Comparison of ENCODE assay signal across 14 cellular contexts in genomic region chr1:214422137-214422671, GRCh38.
DNase-seq lines count a peak whose midpoint lies in the region; ATAC-seq, FAIRE-seq and TF ChIP-seq lines count a peak whose summit lies in the region.
"Had no signal": no experiment of that assay in that cellular context is flagged by ENCODE, and none has a peak within 500 bp of the region (broad histone marks: within the 10 kb centered on the region; RNA-seq: fewer than 3 reads in every experiment).

No MANE protein-coding gene starts in this region.

- H3K4me3 ChIP-seq in GM23338, result no peak overlapping the region
- no peak overlapping the region for H3K4me3 ChIP-seq in endothelial cell of umbilical vein (replicated peaks in 1 of 3; ENCODE audit: insufficient read depth in 1 of 3, low read depth in 1 of 3, low read length in 3 of 3)

- no peak for TF ChIP-seq CTCF in GM23338 (conservative IDR thresholded peaks at IDR 0.05; ENCODE audit: low read depth in 2 of 2)
- no peak for TF ChIP-seq CTCF in endothelial cell of umbilical vein (IDR thresholded peaks at IDR 0.05; ENCODE audit: extremely low read depth in 1 of 2, insufficient read depth in 1 of 2, low read depth in 1 of 2, low read length in 2 of 2)
- TF ChIP-seq CTCF in osteocyte (IDR thresholded peaks at IDR 0.05), result no peak

- no peaks in the 10 kb centered on the region for H3K9me1 ChIP-seq in endothelial cell of umbilical vein (replicated peaks; ENCODE audit: control insufficient read depth, extremely low read depth, insufficient read depth, low read length)

- H4K20me1 ChIP-seq in GM23338 (replicated peaks; ENCODE audit: insufficient read depth) (no peaks in the 10 kb centered on the region), endothelial cell of umbilical vein (replicated peaks; ENCODE audit: control insufficient read depth, extremely low read depth, insufficient read depth, low read length) (no peaks in the 10 kb centered on the region)

- H3K27me3 ChIP-seq in GM23338 (ENCODE audit: insufficient read depth) (no peaks in the 10 kb centered on the region), endothelial cell of umbilical vein (ENCODE audit: control insufficient read depth in 2 of 2, insufficient read depth in 2 of 2, low read length in 2 of 2) (no peaks in the 10 kb centered on the region)

- no peak overlapping the region for H3K4me2 ChIP-seq in GM23338
- H3K4me2 ChIP-seq in endothelial cell of umbilical vein (ENCODE audit: insufficient read depth, low read length), result no peak overlapping the region

- H3K79me2 ChIP-seq in GM23338 (replicated peaks; ENCODE audit: insufficient read depth) (peaks cover 67% of the 10 kb centered on the region), endothelial cell of umbilical vein (ENCODE audit: control insufficient read depth, insufficient read depth, low read length) (peaks cover 72% of the 10 kb centered on the region)

- H3K27me3 Mint-ChIP-seq in GM23338 (ENCODE audit: insufficient read depth, low read depth, poor library complexity) (no peaks in the 10 kb centered on the region), osteocyte (ENCODE audit: unreplicated experiment) (no peaks in the 10 kb centered on the region)

- H2AFZ ChIP-seq in GM23338 (no peak overlapping the region), endothelial cell of umbilical vein (ENCODE audit: low read depth, low read length) (no peak overlapping the region)

- DNase-seq in GM23338 (ENCODE audit: low spot score) (no peak), RPMI7951 (ENCODE audit: low read depth) (peak; percentile 63), endothelial cell of umbilical vein (ENCODE audit: low read depth, low spot score) (no peak), osteocyte (ENCODE audit: extremely low spot score, unreplicated experiment) (no peak), DMS79 treated with DMSO at 0.1 percent for 48 hours (lab: John Stamatoyannopoulos, UW) (no peak), COLO829 (ENCODE audit: low spot score) (no peak), putamen (ENCODE audit: low spot score) (no peak)
- DNase-seq: activated CD4-positive, CD25-positive, alpha-beta regulatory T cell treated with anti-CD3 and anti-CD28 coated beads, Interleukin-2, amount 50 U/mL, for 72 hours; activated T-cell treated with anti-CD3 and anti-CD28 coated beads, Interleukin-2, amount 50 U/mL, for 48 hours; left colon; NCI-H446 treated with DMSO at 0.1 percent for 48 hours; stimulated activated naive CD8-positive, alpha-beta T cell treated with anti-CD3 and anti-CD28 coated beads, Interleukin-15, Interleukin-2, amounts not matched to agents 100 U/mL and 50 U/mL, for 24 hours had no signal

- H3F3A ChIP-seq in GM23338 (replicated peaks; ENCODE audit: low read depth), result no peaks in the 10 kb centered on the region

- H3K4me3 Mint-ChIP-seq in GM23338 (no peak overlapping the region), osteocyte (ENCODE audit: unreplicated experiment) (peak overlapping the region; percentile 7)
- H3K4me3 Mint-ChIP-seq: neural crest cell had no signal

- CTCF ChIA-PET in endothelial cell of umbilical vein (lab: Charles Lee), result interaction anchor here (0.8 kb wide), 1 partner anchor 18 kb away, joined by 4 read pairs; no protein-coding TSS in a partner anchor

- POLR2A ChIA-PET in endothelial cell of umbilical vein (lab: Charles Lee), result interaction anchor here (0.6 kb wide), 1 partner anchor 104 kb away, joined by 3 read pairs; no protein-coding TSS in a partner anchor

- peak overlapping the region; percentile 57 for H3K27ac ChIP-seq in GM23338 (ENCODE audit: low read depth)
- no peak overlapping the region for H3K27ac ChIP-seq in endothelial cell of umbilical vein (ENCODE audit: insufficient read depth, low read depth, low read length)

- no peak overlapping the region for H3K9ac ChIP-seq in endothelial cell of umbilical vein (replicated peaks; ENCODE audit: extremely low read depth, insufficient read depth, low read length)

- intact Hi-C loops in endothelial cell of umbilical vein (cut with micrococcal nuclease), result no loop called here

- H3K9me3 Mint-ChIP-seq in GM23338 (no peaks in the 10 kb centered on the region; the same call in 2 of the 3 replicates), osteocyte (ENCODE audit: unreplicated experiment) (no peaks in the 10 kb centered on the region)
- H3K9me3 Mint-ChIP-seq: neural crest cell had no signal

- no peaks in the 10 kb centered on the region for H3K9me2 ChIP-seq in GM23338 (ENCODE audit: insufficient read depth)

- FAIRE-seq in endothelial cell of umbilical vein (lab: Jason Lieb, UNC), result peak; percentile 59

- dilution Hi-C loops in endothelial cell of umbilical vein (cut with MboI; ENCODE audit: extremely low pct_ligation_motif_present, low sequenced_read_pairs), result no loop called here

- H3K4me1 ChIP-seq in GM23338 (ENCODE audit: insufficient read depth) (peaks cover 33% of the 10 kb centered on the region), endothelial cell of umbilical vein (ENCODE audit: control insufficient read depth, extremely low read depth, insufficient read depth, low read length) (peaks cover 36% of the 10 kb centered on the region)

- no peaks in the 10 kb centered on the region for H3K9me3 ChIP-seq in endothelial cell of umbilical vein (replicated peaks; ENCODE audit: control insufficient read depth, insufficient read depth, low read length)

- H3K4me1 Mint-ChIP-seq in GM23338 (peaks cover 62% of the 10 kb centered on the region), osteocyte (ENCODE audit: unreplicated experiment) (peaks cover 87% of the 10 kb centered on the region)

- ATAC-seq in GM23338 (no peak), GM21526 (IDR thresholded peaks at IDR 0.05; ENCODE audit: low FRiP score, unreplicated experiment) (no peak)
- ATAC-seq: left colon; stimulated activated naive CD8-positive, alpha-beta T cell treated with anti-CD3 and anti-CD28 coated beads, Interleukin-15, Interleukin-2, amounts not matched to agents 100 U/mL and 50 U/mL, for 24 hours had no signal

- H3K36me3 ChIP-seq in GM23338 (ENCODE audit: insufficient read depth), result no peaks in the 10 kb centered on the region
- no peaks in the 10 kb centered on the region for H3K36me3 ChIP-seq in endothelial cell of umbilical vein (ENCODE audit: control insufficient read depth in 2 of 2, extremely low read depth in 1 of 2, insufficient read depth in 2 of 2, low read length in 2 of 2)

- no TSS peak for BruUV-seq in endothelial cell of umbilical vein (replicated peaks; lab: Mats Ljungman, UMichigan)

- no peak for TF ChIP-seq POLR2A in endothelial cell of umbilical vein (IDR thresholded peaks at IDR 0.05; ENCODE audit: low read depth, low read length)

- H3K36me3 Mint-ChIP-seq in GM23338 (ENCODE audit: low read depth) (no peaks in the 10 kb centered on the region), osteocyte (ENCODE audit: unreplicated experiment) (peaks cover 6% of the 10 kb centered on the region)

- H3K27ac Mint-ChIP-seq in GM23338 (peak overlapping the region; percentile 32; the same call in 1 of the 2 replicates), osteocyte (ENCODE audit: unreplicated experiment) (peak overlapping the region; percentile 93)

TF ChIP-seq in GM23338, 12 proteins besides CTCF, POLR2A, EP300 and RAD21 (continues in another document):
- no peak for TF ChIP-seq CREB1 (CRISPR knock-in tag; IDR thresholded peaks at IDR 0.05; ENCODE audit: low read depth)
- TF ChIP-seq, protein P1, sequence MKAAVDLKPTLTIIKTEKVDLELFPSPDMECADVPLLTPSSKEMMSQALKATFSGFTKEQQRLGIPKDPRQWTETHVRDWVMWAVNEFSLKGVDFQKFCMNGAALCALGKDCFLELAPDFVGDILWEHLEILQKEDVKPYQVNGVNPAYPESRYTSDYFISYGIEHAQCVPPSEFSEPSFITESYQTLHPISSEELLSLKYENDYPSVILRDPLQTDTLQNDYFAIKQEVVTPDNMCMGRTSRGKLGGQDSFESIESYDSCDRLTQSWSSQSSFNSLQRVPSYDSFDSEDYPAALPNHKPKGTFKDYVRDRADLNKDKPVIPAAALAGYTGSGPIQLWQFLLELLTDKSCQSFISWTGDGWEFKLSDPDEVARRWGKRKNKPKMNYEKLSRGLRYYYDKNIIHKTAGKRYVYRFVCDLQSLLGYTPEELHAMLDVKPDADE (IDR thresholded peaks at IDR 0.05), result no peak

TF ChIP-seq in endothelial cell of umbilical vein, 7 proteins besides CTCF, POLR2A, EP300 and RAD21:
- no peak for TF ChIP-seq FOS (IDR thresholded peaks at IDR 0.05; ENCODE audit: borderline replicate concordance, insufficient read depth, low read length)
- no peak for TF ChIP-seq MAX (IDR thresholded peaks at IDR 0.05; ENCODE audit: insufficient read depth, insufficient read length)
- TF ChIP-seq JUN (IDR thresholded peaks at IDR 0.05; ENCODE audit: borderline replicate concordance, insufficient read depth, insufficient read length, low read depth), result no peak
- TF ChIP-seq EZH2 (IDR thresholded peaks at IDR 0.05; ENCODE audit: borderline replicate concordance, low read depth, low read length, severe bottlenecking), result no peak
- no peak for TF ChIP-seq GATA2 (IDR thresholded peaks at IDR 0.05; ENCODE audit: insufficient read depth, insufficient read length, low read depth, low read length)
- TF ChIP-seq POLR2AphosphoS5 (IDR thresholded peaks at IDR 0.05; ENCODE audit: insufficient read depth, low read depth, low read length), result no peak
- TF ChIP-seq MYC (IDR thresholded peaks at IDR 0.05; ENCODE audit: low read depth, low read length), result no peak
